ENCODE assay signal across 12 cellular contexts in the genomic region with DNA sequence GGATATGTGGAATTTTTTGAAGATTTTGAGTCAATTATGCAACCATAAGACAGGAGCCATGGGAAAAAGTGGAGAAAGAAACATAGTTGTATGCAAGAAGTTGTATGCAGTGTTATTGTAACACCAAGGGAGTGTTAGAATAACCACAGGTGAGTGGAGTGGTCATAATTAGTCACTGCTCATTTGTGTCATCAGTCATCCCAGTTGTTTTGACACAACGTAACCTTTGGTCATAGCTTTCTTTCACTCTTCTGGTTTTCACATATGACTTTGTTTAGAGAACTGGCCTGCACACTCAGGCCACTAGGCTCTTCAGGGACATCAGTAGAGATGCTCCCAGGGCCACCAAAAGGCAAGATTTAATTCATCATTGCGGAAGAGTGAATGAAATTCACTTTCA.
A peak's percentile ranks its signal among the peaks of the same experiment; 100 is the strongest.
DNase-seq lines count a peak whose midpoint lies in the region; ATAC-seq and TF ChIP-seq lines count a peak whose summit lies in the region.
"Had no signal": no experiment of that assay in that cellular context is flagged by ENCODE, and none has a peak within 500 bp of the region (broad histone marks: within the 10 kb centered on the region; RNA-seq: fewer than 3 reads in every experiment).

No MANE protein-coding gene starts in this region.

- intact Hi-C loops in MCF 10A (cut with micrococcal nuclease) (no loop called here), breast epithelium (cut with DNase I; ENCODE audit: low total_unique reads) (no loop called here), body of pancreas (cut with DNase I) (no loop called here), colonic mucosa (cut with DNase I) (no loop called here)

- CTCF ChIA-PET in MCF 10A (lab: Yijun Ruan, JAX) = interaction anchor here (0.5 kb wide), 2 partner anchors 29 to 309 kb away, joined by 3 to 4 read pairs; no protein-coding TSS in a partner anchor

- no peaks in the 10 kb centered on the region for H3K9me3 Mint-ChIP-seq in MCF 10A (ENCODE audit: unreplicated experiment)
- H3K9me3 Mint-ChIP-seq in T-helper 2 cell treated with Interferon-gamma antibody and Interleukin-4, amounts not matched to agents 5 μg/mL and 100 μg/mL, for 36 hours = no peaks in the 10 kb centered on the region

- peaks cover 17% of the 10 kb centered on the region for H3K4me1 Mint-ChIP-seq in MCF 10A (ENCODE audit: insufficient read depth, unreplicated experiment)
- H3K4me1 Mint-ChIP-seq in T-helper 2 cell treated with Interferon-gamma antibody and Interleukin-4, amounts not matched to agents 5 μg/mL and 100 μg/mL, for 36 hours (ENCODE audit: low read depth) = peaks cover 2% of the 10 kb centered on the region

- WGBS in suprapubic skin = 95% methylated on average over 2 of the region's 2 CpGs
- WGBS in body of pancreas, 2 donors = 96% methylated on average over 2 of the region's 2 CpGs

- no peak for TF ChIP-seq EP300 in suprapubic skin (IDR thresholded peaks at IDR 0.05)

- H3K36me3 ChIP-seq in breast epithelium (no peaks in the 10 kb centered on the region), suprapubic skin (no peaks in the 10 kb centered on the region), body of pancreas (replicated peaks in 1 of 2; ENCODE audit: insufficient read depth in 1 of 2, low read depth in 2 of 2) (no peaks in the 10 kb centered on the region), colonic mucosa (no peaks in the 10 kb centered on the region)

- POLR2A ChIA-PET in MCF 10A (lab: Yijun Ruan, JAX) = interaction anchor here (0.6 to 1.5 kb wide), 3 partner anchors 22 to 158 kb away, joined by 3 to 5 read pairs (median 3); no protein-coding TSS in a partner anchor

- no peak overlapping the region for H3K9ac ChIP-seq in colonic mucosa (ENCODE audit: low read depth in 2 of 2, low read length in 2 of 2)

- ATAC-seq in HG02938 (IDR thresholded peaks at IDR 0.05; ENCODE audit: unreplicated experiment) = peak; percentile 73
- no peak for ATAC-seq in body of pancreas

- no peak overlapping the region for H3K4me3 Mint-ChIP-seq in MCF 10A (ENCODE audit: unreplicated experiment)
- H3K4me3 Mint-ChIP-seq in T-helper 2 cell treated with Interferon-gamma antibody and Interleukin-4, amounts not matched to agents 5 μg/mL and 100 μg/mL, for 36 hours = no peak overlapping the region

- no TSS peak for BruUV-seq in MCF 10A (replicated peaks; lab: Mats Ljungman, UMichigan)

- no peaks in the 10 kb centered on the region for H3K36me3 Mint-ChIP-seq in MCF 10A (ENCODE audit: insufficient read depth, unreplicated experiment)
- no peaks in the 10 kb centered on the region for H3K36me3 Mint-ChIP-seq in T-helper 2 cell treated with Interferon-gamma antibody and Interleukin-4, amounts not matched to agents 5 μg/mL and 100 μg/mL, for 36 hours (ENCODE audit: low read depth)

- DNase-seq in MCF 10A (ENCODE audit: unreplicated experiment) (peak; percentile 75), breast epithelium (ENCODE audit: low spot score in 2 of 2) (no peak), suprapubic skin (ENCODE audit: low spot score in 2 of 2) (no peak), NCI-H2081 treated with DMSO at 0.1 percent for 48 hours (lab: John Stamatoyannopoulos, UW) (no peak), body of pancreas (no peak), colonic mucosa (no peak)
- DNase-seq in T-helper 2 cell treated with Interferon-gamma antibody and Interleukin-4, amounts not matched to agents 5 μg/mL and 100 μg/mL, for 36 hours (ENCODE audit: low spot score) = peak; percentile 19
- DNase-seq: amygdala; dorsolateral prefrontal cortex; KG1; stimulated activated CD4-positive, alpha-beta T cell treated with anti-CD3 and anti-CD28 coated beads, Interleukin-4, amount 100 ng/mL, for 1 hour had no signal

- no peak overlapping the region for H3K27ac Mint-ChIP-seq in MCF 10A (ENCODE audit: low read depth, unreplicated experiment)
- H3K27ac Mint-ChIP-seq in T-helper 2 cell treated with Interferon-gamma antibody and Interleukin-4, amounts not matched to agents 5 μg/mL and 100 μg/mL, for 36 hours = no peak overlapping the region

- H3K9me3 ChIP-seq in breast epithelium = no peaks in the 10 kb centered on the region
- no peaks in the 10 kb centered on the region for H3K9me3 ChIP-seq in suprapubic skin
- no peaks in the 10 kb centered on the region for H3K9me3 ChIP-seq in body of pancreas
- H3K9me3 ChIP-seq in colonic mucosa = no peaks in the 10 kb centered on the region

- H3K4me1 ChIP-seq in breast epithelium = no peaks in the 10 kb centered on the region
- peaks cover 14% of the 10 kb centered on the region for H3K4me1 ChIP-seq in suprapubic skin
- no peaks in the 10 kb centered on the region for H3K4me1 ChIP-seq in body of pancreas
- no peaks in the 10 kb centered on the region for H3K4me1 ChIP-seq in colonic mucosa

- no peak overlapping the region for H3K27ac ChIP-seq in breast epithelium
- H3K27ac ChIP-seq in suprapubic skin = peak overlapping the region; percentile 33
- no peak overlapping the region for H3K27ac ChIP-seq in body of pancreas
- H3K27ac ChIP-seq in colonic mucosa = no peak overlapping the region

- TF ChIP-seq POLR2A in breast epithelium (IDR thresholded peaks at IDR 0.05) = no peak
- TF ChIP-seq POLR2A in suprapubic skin (IDR thresholded peaks at IDR 0.05) = no peak
- no peak for TF ChIP-seq POLR2A in body of pancreas (IDR thresholded peaks at IDR 0.05)

- TF ChIP-seq CTCF in MCF 10A (IDR thresholded peaks at IDR 0.05; ENCODE audit: unreplicated experiment) (no peak), breast epithelium (IDR thresholded peaks at IDR 0.05) (no peak), suprapubic skin (IDR thresholded peaks at IDR 0.05) (no peak), body of pancreas (IDR thresholded peaks at IDR 0.05) (no peak), colonic mucosa (IDR thresholded peaks at IDR 0.05) (no peak)

- no peaks in the 10 kb centered on the region for H3K27me3 Mint-ChIP-seq in MCF 10A (ENCODE audit: insufficient read depth, unreplicated experiment)
- H3K27me3 Mint-ChIP-seq in T-helper 2 cell treated with Interferon-gamma antibody and Interleukin-4, amounts not matched to agents 5 μg/mL and 100 μg/mL, for 36 hours (ENCODE audit: low read depth) = no peaks in the 10 kb centered on the region

- H3K27me3 ChIP-seq in breast epithelium (no peaks in the 10 kb centered on the region), suprapubic skin (no peaks in the 10 kb centered on the region), body of pancreas (no peaks in the 10 kb centered on the region), colonic mucosa (no peaks in the 10 kb centered on the region)
- H3K27me3 ChIP-seq: dorsolateral prefrontal cortex had no signal

- H3K4me3 ChIP-seq in breast epithelium = no peak overlapping the region
- no peak overlapping the region for H3K4me3 ChIP-seq in suprapubic skin
- H3K4me3 ChIP-seq in body of pancreas = no peak overlapping the region
- H3K4me3 ChIP-seq in colonic mucosa = no peak overlapping the region
- H3K4me3 ChIP-seq: dorsolateral prefrontal cortex had no signal

Comparison
In these comparisons a context has a peak if more than half of its experiments do, and no peak if none do; other contexts are left out.
1. DNase-seq: peak in MCF 10A (single experiment) and T-helper 2 cell treated with Interferon-gamma antibody and Interleukin-4, amounts not matched to agents 5 μg/mL and 100 μg/mL, for 36 hours (single experiment); none in breast epithelium (0 of 2), suprapubic skin (0 of 2), NCI-H2081 treated with DMSO at 0.1 percent for 48 hours (single experiment), body of pancreas (0 of 4) and colonic mucosa (single experiment).